In the genomic region with DNA sequence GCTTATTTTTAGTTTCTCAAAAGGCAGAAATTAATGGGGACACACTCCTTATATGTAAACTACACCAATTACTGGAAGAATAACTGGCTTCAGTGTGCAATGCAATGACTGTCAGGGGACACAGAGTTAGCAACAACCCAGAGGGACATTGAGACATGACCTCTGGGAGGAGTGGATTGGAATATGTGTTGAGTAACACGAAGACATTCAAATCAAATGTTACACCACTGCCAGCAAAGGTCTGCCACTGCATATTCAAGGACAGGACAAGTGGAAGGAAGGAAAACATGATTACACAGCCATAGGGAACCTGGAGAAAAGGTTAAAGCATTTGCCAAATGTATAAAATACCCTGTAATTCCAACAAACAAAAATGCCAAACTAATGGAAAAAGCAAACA, we compare ENCODE assay signal across 17 cellular contexts.
A peak's percentile ranks its signal among the peaks of the same experiment; 100 is the strongest.
DNase-seq lines count a peak whose midpoint lies in the region; ATAC-seq and TF ChIP-seq lines count a peak whose summit lies in the region.
"Had no signal": no experiment of that assay in that cellular context is flagged by ENCODE, and none has a peak within 500 bp of the region (broad histone marks: within the 10 kb centered on the region; RNA-seq: fewer than 3 reads in every experiment).

No MANE protein-coding gene starts in this region.

- no peak overlapping the region for H3K4me2 ChIP-seq in neuronal stem cell (ENCODE audit: insufficient read depth, low read length, poor library complexity, severe bottlenecking)
- H3K4me2 ChIP-seq: A549, BLaER1, GM23338 had no signal

- H3K36me3 ChIP-seq in left ventricle myocardium inferior = no peaks in the 10 kb centered on the region
- no peaks in the 10 kb centered on the region for H3K36me3 ChIP-seq in neuronal stem cell (replicated peaks in 1 of 2; ENCODE audit: control insufficient read depth in 2 of 2, insufficient read depth in 2 of 2, low read length in 2 of 2)
- H3K36me3 ChIP-seq: BLaER1 had no signal

- H3K14ac ChIP-seq in neuronal stem cell (ENCODE audit: low read length) = no peak overlapping the region

- no peak for TF ChIP-seq CTCF in left ventricle myocardium inferior (IDR thresholded peaks at IDR 0.05; ENCODE audit: borderline replicate concordance)

- no peak overlapping the region for H2BK5ac ChIP-seq in neuronal stem cell (ENCODE audit: low read length)

- H3K79me1 ChIP-seq in neuronal stem cell (ENCODE audit: low read depth, low read length) = no peaks in the 10 kb centered on the region

- H2BK120ac ChIP-seq in neuronal stem cell (ENCODE audit: low read depth, low read length) = no peak overlapping the region

- H2BK15ac ChIP-seq in neuronal stem cell (ENCODE audit: low read length) = no peak overlapping the region

- intact Hi-C loops in left ventricle myocardium inferior (cut with micrococcal nuclease) = no loop called here

- H3K4me3 ChIP-seq in left ventricle myocardium inferior = no peak overlapping the region
- peak overlapping the region in 1 of 2 donors; percentile 5 for H3K4me3 ChIP-seq in neuronal stem cell (ENCODE audit: low read length in 2 of 2)
- H3K4me3 ChIP-seq: A549, BLaER1, GM23338 had no signal

- no peak overlapping the region for H3K9ac ChIP-seq in neuronal stem cell (ENCODE audit: low read depth, low read length, poor library complexity)
- H3K9ac ChIP-seq: BLaER1 had no signal

- H3K27me3 ChIP-seq in left ventricle myocardium inferior (ENCODE audit: low read depth) = no peaks in the 10 kb centered on the region
- no peaks in the 10 kb centered on the region for H3K27me3 ChIP-seq in neuronal stem cell (ENCODE audit: control insufficient read depth in 3 of 3, insufficient read depth in 3 of 3, low read depth in 1 of 3, low read length in 3 of 3)
- H3K27me3 ChIP-seq: BLaER1 had no signal

- H3K27ac ChIP-seq in left ventricle myocardium inferior (replicated peaks) (peak overlapping the region; percentile 22), neuronal stem cell (replicated peaks; ENCODE audit: low read length) (no peak overlapping the region)
- H3K27ac ChIP-seq: 22Rv1, A549, BLaER1 had no signal

- no peak overlapping the region for H3K23ac ChIP-seq in neuronal stem cell (ENCODE audit: low read depth, low read length, poor library complexity)

- H2AFZ ChIP-seq in neuronal stem cell (ENCODE audit: low read length) = peak overlapping the region; percentile 85
- H2AFZ ChIP-seq: GM23338 had no signal

- H3K4ac ChIP-seq in neuronal stem cell (ENCODE audit: low read length) = no peak overlapping the region

- no peak overlapping the region for H2BK12ac ChIP-seq in neuronal stem cell (ENCODE audit: low read length)

- H3K4me1 ChIP-seq in left ventricle myocardium inferior (peaks cover 8% of the 10 kb centered on the region), neuronal stem cell (ENCODE audit: control insufficient read depth in 2 of 2, insufficient read depth in 1 of 2, low read depth in 1 of 2, low read length in 2 of 2) (peaks cover 0 to 4% of the 10 kb centered on the region in 2 donors)
- H3K4me1 ChIP-seq: A549, BLaER1 had no signal

- no peak overlapping the region for H3K18ac ChIP-seq in neuronal stem cell (ENCODE audit: low read length)

- H3K9me3 ChIP-seq in left ventricle myocardium inferior (replicated peaks) = peaks cover 10% of the 10 kb centered on the region
- peaks cover 0 to 2% of the 10 kb centered on the region in 2 donors for H3K9me3 ChIP-seq in neuronal stem cell (replicated peaks in 1 of 2; ENCODE audit: control insufficient read depth in 2 of 2, insufficient read depth in 1 of 2, low read depth in 1 of 2, low read length in 2 of 2)
- H3K9me3 ChIP-seq: A549, BLaER1 had no signal

- no peak overlapping the region for H4K91ac ChIP-seq in neuronal stem cell (ENCODE audit: low read depth, low read length, poor library complexity)

- no CpG with 5 or more reads among the region's 1 CpG for WGBS in neuronal stem cell (ENCODE audit: extremely low coverage in 2 of 2, insufficient read length in 2 of 2, insufficient replicate concordance in 1 of 2), 2 donors

- DNase-seq in SKM-1 treated with dmso at 0.1 percent for 144 hours (lab: John Stamatoyannopoulos, UW; ENCODE audit: unreplicated experiment) (peak; percentile 8), SKM-1 (lab: John Stamatoyannopoulos, UW; ENCODE audit: unreplicated experiment) (no peak), AML-193 (lab: John Stamatoyannopoulos, UW) (peak; percentile 2 to 26), left ventricle myocardium inferior (no peak), neuronal stem cell (ENCODE audit: low spot score) (no peak)
- DNase-seq: CD4-positive, alpha-beta memory T cell; DMS153; DMS79; GDM1; HCEC 1CT had no signal

- no peak overlapping the region for H2AK5ac ChIP-seq in neuronal stem cell (ENCODE audit: low read depth, low read length)

- H4K8ac ChIP-seq in neuronal stem cell (ENCODE audit: low read depth, low read length) = no peak overlapping the region

- ATAC-seq in HG03280 (IDR thresholded peaks at IDR 0.05; ENCODE audit: unreplicated experiment) (no peak), GM18909 (IDR thresholded peaks at IDR 0.05; ENCODE audit: poor library complexity, unreplicated experiment) (no peak)
- ATAC-seq: A549, GM23338, HepG2 had no signal

Comparison
In these comparisons a context has a peak if more than half of its experiments do, and no peak if none do; other contexts are left out.
1. DNase-seq: peak in SKM-1 treated with dmso at 0.1 percent for 144 hours (single experiment) and AML-193 (2 of 2); none in SKM-1 (single experiment), left ventricle myocardium inferior (single experiment) and neuronal stem cell (single experiment).